8 cellular contexts compared by ENCODE assay signal in the genomic region with DNA sequence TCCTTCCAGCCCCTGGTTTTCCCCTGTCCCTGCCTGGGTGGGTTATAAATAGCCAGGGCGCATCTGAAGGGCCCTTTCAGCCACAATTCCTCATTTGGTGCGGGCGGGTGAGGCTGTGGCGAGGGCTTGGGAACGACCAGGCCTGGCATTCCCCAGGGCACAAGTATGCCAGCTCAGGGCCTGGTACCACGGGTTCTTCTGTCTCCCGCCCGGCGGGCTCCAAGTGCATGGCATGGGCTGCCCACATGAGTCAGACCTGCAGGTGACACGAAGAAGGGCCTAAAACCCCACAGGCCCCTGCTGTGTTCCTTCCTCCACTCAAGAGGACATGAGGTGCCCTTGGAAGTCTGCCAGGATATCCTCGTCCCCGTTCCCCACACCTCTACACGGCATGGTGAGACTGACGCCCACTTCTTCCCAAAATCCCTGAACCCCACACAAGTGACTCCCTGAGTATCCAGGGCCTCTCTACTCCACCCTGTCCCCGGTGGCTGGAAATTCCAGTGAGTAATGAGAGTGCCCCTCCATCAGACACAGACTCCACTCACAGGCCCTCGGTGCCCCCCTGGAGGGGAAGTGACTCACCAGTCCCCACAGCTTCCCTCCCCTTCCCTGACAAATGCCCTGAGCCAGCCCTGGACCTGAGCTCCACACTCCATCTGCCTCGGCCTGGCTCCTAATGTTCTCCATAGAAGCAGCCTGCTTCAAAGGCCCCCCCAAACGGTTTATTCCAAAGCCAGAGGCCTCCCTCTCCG.
DNase-seq lines count a peak whose midpoint lies in the region; ATAC-seq and TF ChIP-seq lines count a peak whose summit lies in the region.

No MANE protein-coding gene starts in this region.

- DNase-seq in NCI-H82 (lab: John Stamatoyannopoulos, UW), result peak; percentile 30
- no peak for DNase-seq in NCI-H82 treated with DMSO at 0.1 percent for 48 hours (lab: John Stamatoyannopoulos, UW; ENCODE audit: unreplicated experiment)
- peak; percentile 71 for DNase-seq in NCI-H510A (lab: John Stamatoyannopoulos, UW)

- H3K27me3 Mint-ChIP-seq in brain, result peaks cover 3% of the 10 kb centered on the region
- no peaks in the 10 kb centered on the region for H3K27me3 Mint-ChIP-seq in stimulated activated naive CD8-positive, alpha-beta T cell treated with anti-CD3 and anti-CD28 coated beads, Interleukin-15, Interleukin-2, amounts not matched to agents 100 ng/mL and 50 ng/mL, for 24 hours

- H3K27me3 ChIP-seq in layer of hippocampus (ENCODE audit: control insufficient read depth, insufficient read depth, low read length), result peaks cover 4% of the 10 kb centered on the region

- peaks cover 3% of the 10 kb centered on the region for H3K36me3 Mint-ChIP-seq in brain
- H3K36me3 Mint-ChIP-seq in stimulated activated naive CD8-positive, alpha-beta T cell treated with anti-CD3 and anti-CD28 coated beads, Interleukin-15, Interleukin-2, amounts not matched to agents 100 ng/mL and 50 ng/mL, for 24 hours (ENCODE audit: low read depth), result no peaks in the 10 kb centered on the region

- no peak for ATAC-seq in GM21576 (IDR thresholded peaks at IDR 0.05; ENCODE audit: unreplicated experiment)
- no peak for ATAC-seq in GM18520 (IDR thresholded peaks at IDR 0.05; ENCODE audit: unreplicated experiment)

- TF ChIP-seq CTCF in brain (conservative IDR thresholded peaks at IDR 0.05), result no peak

- peaks cover 0 to 4% (median 0%) of the 10 kb centered on the region in 5 experiments for H3K9me3 Mint-ChIP-seq in brain
- no peaks in the 10 kb centered on the region for H3K9me3 Mint-ChIP-seq in stimulated activated naive CD8-positive, alpha-beta T cell treated with anti-CD3 and anti-CD28 coated beads, Interleukin-15, Interleukin-2, amounts not matched to agents 100 ng/mL and 50 ng/mL, for 24 hours

- H3K4me1 Mint-ChIP-seq in brain, result peaks cover 68% of the 10 kb centered on the region
- H3K4me1 Mint-ChIP-seq in stimulated activated naive CD8-positive, alpha-beta T cell treated with anti-CD3 and anti-CD28 coated beads, Interleukin-15, Interleukin-2, amounts not matched to agents 100 ng/mL and 50 ng/mL, for 24 hours (ENCODE audit: low read depth), result peaks cover 51% of the 10 kb centered on the region

- peak overlapping the region; percentile 90 to 99 (median 95) for H3K27ac Mint-ChIP-seq in brain
- H3K27ac Mint-ChIP-seq in stimulated activated naive CD8-positive, alpha-beta T cell treated with anti-CD3 and anti-CD28 coated beads, Interleukin-15, Interleukin-2, amounts not matched to agents 100 ng/mL and 50 ng/mL, for 24 hours, result peak overlapping the region; percentile 88

- H3K27ac ChIP-seq in layer of hippocampus (ENCODE audit: low read depth, low read length), result peak overlapping the region; percentile 49

- H3K4me3 Mint-ChIP-seq in brain, result peak overlapping the region; percentile 32 to 78 (median 69)
- peak overlapping the region; percentile 72 for H3K4me3 Mint-ChIP-seq in stimulated activated naive CD8-positive, alpha-beta T cell treated with anti-CD3 and anti-CD28 coated beads, Interleukin-15, Interleukin-2, amounts not matched to agents 100 ng/mL and 50 ng/mL, for 24 hours
